15 cellular contexts compared by ENCODE assay signal in the genomic region with DNA sequence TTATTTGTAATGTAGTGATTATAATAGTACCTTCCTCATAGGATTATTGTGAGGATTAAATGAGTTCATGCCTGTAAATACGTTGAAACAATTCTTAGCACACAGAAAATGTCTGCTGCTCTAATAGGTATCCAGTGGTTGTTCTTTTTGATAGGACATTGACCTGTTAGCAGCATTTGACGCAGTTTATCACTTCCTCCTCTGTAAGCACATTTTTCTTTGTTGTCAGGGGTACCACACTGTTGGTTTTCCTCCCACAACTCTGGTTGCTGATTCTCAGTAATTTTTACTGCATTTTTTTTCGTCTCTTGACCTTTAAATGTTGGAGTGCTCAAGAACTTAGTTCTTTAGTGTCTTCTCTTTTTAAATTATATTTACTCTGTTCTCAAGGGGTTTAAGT. TPM values are rescaled to one million over a fixed set of nuclear protein-coding genes. Genes with fewer than 3 reads are reported as not detected.
A peak's percentile ranks its signal among the peaks of the same experiment; 100 is the strongest.
DNase-seq lines count a peak whose midpoint lies in the region; ATAC-seq and TF ChIP-seq lines count a peak whose summit lies in the region.
"Had no signal": no experiment of that assay in that cellular context is flagged by ENCODE, and none has a peak within 500 bp of the region (broad histone marks: within the 10 kb centered on the region; RNA-seq: fewer than 3 reads in every experiment).

No MANE protein-coding gene starts in this region.

- peaks cover 92% of the 10 kb centered on the region for H3K4me1 Mint-ChIP-seq in CD4-positive, alpha-beta T cell (ENCODE audit: low read depth)
- peaks cover 58 to 61% of the 10 kb centered on the region in 2 experiments for H3K4me1 Mint-ChIP-seq in H9
- peaks cover 54% of the 10 kb centered on the region for H3K4me1 Mint-ChIP-seq in activated CD8-positive, alpha-beta T cell treated with anti-CD3 and anti-CD28 coated beads, Interleukin-2, amount 10 ng/mL, durations not matched to agents 7 days and 5 days (ENCODE audit: low read depth)
- peaks cover 60 to 99% (median 87%) of the 10 kb centered on the region in 7 donors for H3K4me1 Mint-ChIP-seq in naive thymus-derived CD4-positive, alpha-beta T cell

- H3K9me3 ChIP-seq in CD4-positive, alpha-beta T cell (ENCODE audit: control insufficient read depth, low read length), result no peaks in the 10 kb centered on the region
- H3K9me3 ChIP-seq in H9 (ENCODE audit: control insufficient read depth, low read depth, low read length) (no peaks in the 10 kb centered on the region), mesenchymal stem cell (ENCODE audit: control insufficient read depth, low read length) (no peaks in the 10 kb centered on the region)
- no peaks in the 10 kb centered on the region for H3K9me3 ChIP-seq in naive thymus-derived CD4-positive, alpha-beta T cell (ENCODE audit: control insufficient read depth in 2 of 3, low read length in 3 of 3)
- H3K9me3 ChIP-seq: esophagus squamous epithelium, right atrium auricular region had no signal

- no peaks in the 10 kb centered on the region for H3K27me3 ChIP-seq in CD4-positive, alpha-beta T cell (ENCODE audit: control insufficient read depth, insufficient read depth, low read length)
- H3K27me3 ChIP-seq in H9 (ENCODE audit: insufficient read depth, low read length) (no peaks in the 10 kb centered on the region), mesenchymal stem cell (ENCODE audit: control insufficient read depth in 1 of 2, insufficient read depth in 1 of 2, low read length in 2 of 2) (no peaks in the 10 kb centered on the region)
- H3K27me3 ChIP-seq in naive thymus-derived CD4-positive, alpha-beta T cell (ENCODE audit: control insufficient read depth in 2 of 2, insufficient read depth in 2 of 2, low read length in 2 of 2), result no peaks in the 10 kb centered on the region
- H3K27me3 ChIP-seq: esophagus squamous epithelium, right atrium auricular region had no signal

- H3K27me3 Mint-ChIP-seq in CD4-positive, alpha-beta T cell, result no peaks in the 10 kb centered on the region
- H3K27me3 Mint-ChIP-seq in H9 (ENCODE audit: low read depth), result no peaks in the 10 kb centered on the region
- no peaks in the 10 kb centered on the region for H3K27me3 Mint-ChIP-seq in activated CD8-positive, alpha-beta T cell treated with anti-CD3 and anti-CD28 coated beads, Interleukin-2, amount 10 ng/mL, durations not matched to agents 7 days and 5 days (ENCODE audit: low read depth)
- no peaks in the 10 kb centered on the region for H3K27me3 Mint-ChIP-seq in naive thymus-derived CD4-positive, alpha-beta T cell

- no peak overlapping the region for H3K4me3 ChIP-seq in naive thymus-derived CD4-positive, alpha-beta T cell (ENCODE audit: low read length)
- H3K4me3 ChIP-seq in mesenchymal stem cell (ENCODE audit: insufficient read depth in 1 of 2, low read depth in 1 of 2, low read length in 2 of 2), result no peak overlapping the region
- H3K4me3 ChIP-seq: esophagus squamous epithelium, right atrium auricular region had no signal

- H2BK120ac ChIP-seq in H9 (ENCODE audit: low read depth, low read length, poor library complexity, severe bottlenecking), result no peak overlapping the region
- no peak overlapping the region for H2BK120ac ChIP-seq in mesenchymal stem cell (ENCODE audit: low read depth, low read length)

- no peak for DNase-seq in CD4-positive, alpha-beta T cell
- no peak for DNase-seq in H9
- DNase-seq in activated CD8-positive, alpha-beta T cell treated with anti-CD3 and anti-CD28 coated beads, Interleukin-2, amount 10 ng/mL, durations not matched to agents 7 days and 5 days, result peak; percentile 57
- DNase-seq in naive thymus-derived CD4-positive, alpha-beta T cell, result peak in 7 of 9 donors; percentile 10 to 46 (median 25)
- DNase-seq in NCI-H510A (lab: John Stamatoyannopoulos, UW), result no peak
- no peak for DNase-seq in effector CD8-positive, alpha-beta T cell (lab: John Stamatoyannopoulos, UW)
- DNase-seq in mesenchymal stem cell, result no peak
- DNase-seq: activated gamma-delta T cell treated with Interleukin-2 at 50 U/mL for 16 hours, esophagus squamous epithelium, NCI-H1048 had no signal

- no peaks in the 10 kb centered on the region for H3K23me2 ChIP-seq in H9 (ENCODE audit: insufficient read length, low read depth, low read length, poor library complexity, severe bottlenecking)

- peaks cover 78% of the 10 kb centered on the region for H3K79me2 ChIP-seq in H9 (ENCODE audit: insufficient read depth, low read length)

- H3K4me2 ChIP-seq in H9 (ENCODE audit: insufficient read depth, insufficient read length, low read length), result no peak overlapping the region
- no peak overlapping the region for H3K4me2 ChIP-seq in mesenchymal stem cell (ENCODE audit: low read length, poor library complexity, severe bottlenecking)

- H3K18ac ChIP-seq in H9 (ENCODE audit: insufficient read length, low read depth, low read length), result no peak overlapping the region
- H3K18ac ChIP-seq in mesenchymal stem cell (ENCODE audit: low read depth in 1 of 2, low read length in 2 of 2), result no peak overlapping the region

- H3K23ac ChIP-seq in H9 (ENCODE audit: insufficient read length, low read depth, low read length), result no peak overlapping the region
- no peak overlapping the region for H3K23ac ChIP-seq in mesenchymal stem cell (ENCODE audit: low read length in 2 of 2)

- no CpG with 5 or more reads among the region's 3 CpGs for WGBS in H9 (ENCODE audit: extremely low coverage, insufficient read length, low lambda C conversion rate)
- WGBS in mesenchymal stem cell, result 97% methylated on average over 2 of the region's 3 CpGs

- H2BK12ac ChIP-seq in H9 (ENCODE audit: insufficient read length, low read depth, low read length) (no peak overlapping the region), mesenchymal stem cell (ENCODE audit: low read length in 2 of 2) (no peak overlapping the region)

- H2BK20ac ChIP-seq in H9 (ENCODE audit: low read depth, low read length, poor library complexity, severe bottlenecking), result no peak overlapping the region

- no peak overlapping the region for H2AFZ ChIP-seq in H9 (ENCODE audit: low read length)
- H2AFZ ChIP-seq in mesenchymal stem cell (ENCODE audit: low read depth, low read length), result no peak overlapping the region

- peak overlapping the region; percentile 84 for H3K27ac Mint-ChIP-seq in CD4-positive, alpha-beta T cell
- H3K27ac Mint-ChIP-seq in H9, result peak overlapping the region; percentile 31 to 90 (median 64); a peak in 6 of 7 replicates
- peak overlapping the region; percentile 83 for H3K27ac Mint-ChIP-seq in activated CD8-positive, alpha-beta T cell treated with anti-CD3 and anti-CD28 coated beads, Interleukin-2, amount 10 ng/mL, durations not matched to agents 7 days and 5 days
- H3K27ac Mint-ChIP-seq in naive thymus-derived CD4-positive, alpha-beta T cell, result peak overlapping the region; percentile 4 to 90 (median 73)

- H3K4me1 ChIP-seq in H9 (ENCODE audit: insufficient read depth, low read length) (peaks cover 4% of the 10 kb centered on the region; the same call in 1 of the 2 replicates), mesenchymal stem cell (ENCODE audit: control insufficient read depth, insufficient read depth, low read depth, low read length) (peaks cover 3% of the 10 kb centered on the region)
- H3K4me1 ChIP-seq in naive thymus-derived CD4-positive, alpha-beta T cell (ENCODE audit: control insufficient read depth in 2 of 2, insufficient read depth in 2 of 2, low read length in 2 of 2), result peaks cover 26 to 38% of the 10 kb centered on the region in 2 donors

- CTCF ChIA-PET in CD4-positive, alpha-beta T cell (lab: Charles Lee), result no interaction called here
- CTCF ChIA-PET in activated CD8-positive, alpha-beta T cell treated with anti-CD3 and anti-CD28 coated beads, Interleukin-2, amount 10 ng/mL, durations not matched to agents 7 days and 5 days (lab: Charles Lee), result interaction anchor here (0.6 kb wide), 1 partner anchor 132 kb away, joined by 3 read pairs; no protein-coding TSS in a partner anchor
- CTCF ChIA-PET in naive thymus-derived CD4-positive, alpha-beta T cell (lab: Charles Lee), result no interaction called here

- no peak overlapping the region for H3T11ph ChIP-seq in H9 (ENCODE audit: low read length)

- no peak overlapping the region for H2AK5ac ChIP-seq in H9 (ENCODE audit: insufficient read length, low read length)
- no peak overlapping the region for H2AK5ac ChIP-seq in mesenchymal stem cell (ENCODE audit: low read length, severe bottlenecking)

- H4K91ac ChIP-seq in H9 (ENCODE audit: insufficient read length, low read depth, low read length) (no peak overlapping the region), mesenchymal stem cell (ENCODE audit: low read length) (no peak overlapping the region)

- H3K36me3 Mint-ChIP-seq in CD4-positive, alpha-beta T cell (ENCODE audit: low read depth), result peaks cover 67% of the 10 kb centered on the region
- H3K36me3 Mint-ChIP-seq in H9 (ENCODE audit: insufficient read depth in 1 of 3, low read depth in 3 of 3), result peaks cover 27 to 44% (median 34%) of the 10 kb centered on the region in 3 experiments
- H3K36me3 Mint-ChIP-seq in activated CD8-positive, alpha-beta T cell treated with anti-CD3 and anti-CD28 coated beads, Interleukin-2, amount 10 ng/mL, durations not matched to agents 7 days and 5 days (ENCODE audit: low read depth), result peaks cover 42% of the 10 kb centered on the region
- H3K36me3 Mint-ChIP-seq in naive thymus-derived CD4-positive, alpha-beta T cell, result peaks cover 0 to 44% (median 24%) of the 10 kb centered on the region in 5 donors

- no peak overlapping the region for H3K4ac ChIP-seq in H9 (ENCODE audit: low read depth, low read length)
- no peak overlapping the region for H3K4ac ChIP-seq in mesenchymal stem cell (ENCODE audit: low read depth in 1 of 2, low read length in 2 of 2)

- H4K8ac ChIP-seq in H9 (replicated peaks; ENCODE audit: insufficient read length, low read depth, low read length) (no peak overlapping the region), mesenchymal stem cell (ENCODE audit: low read length) (no peak overlapping the region)

- intact Hi-C loops in CD4-positive, alpha-beta T cell (cut with DNase I, micrococcal nuclease), result no loop called here
- intact Hi-C loops in naive thymus-derived CD4-positive, alpha-beta T cell (cut with micrococcal nuclease), result loop anchor here in 1 of 2 donors (2.0 kb wide), 1 partner anchor 17 kb away; no protein-coding TSS in a partner anchor

- H3K9ac ChIP-seq in H9 (ENCODE audit: extremely low read depth, insufficient read length, low read length), result no peak overlapping the region
- no peak overlapping the region for H3K9ac ChIP-seq in mesenchymal stem cell (ENCODE audit: low read length)

- H4K5ac ChIP-seq in H9 (ENCODE audit: insufficient read length, low read depth, low read length), result no peak overlapping the region

- H2BK5ac ChIP-seq in H9 (ENCODE audit: insufficient read length, low read length) (no peak overlapping the region), mesenchymal stem cell (ENCODE audit: low read depth, low read length, poor library complexity, severe bottlenecking) (no peak overlapping the region)

- POLR2A ChIA-PET in CD4-positive, alpha-beta T cell (lab: Charles Lee), result no interaction called here
- POLR2A ChIA-PET in activated CD8-positive, alpha-beta T cell treated with anti-CD3 and anti-CD28 coated beads, Interleukin-2, amount 10 ng/mL, durations not matched to agents 7 days and 5 days (lab: Charles Lee), result no interaction called here
- POLR2A ChIA-PET in naive thymus-derived CD4-positive, alpha-beta T cell (lab: Charles Lee), result interaction anchor here (1.0 kb wide), 1 partner anchor 42 kb away, joined by 5 read pairs; no protein-coding TSS in a partner anchor

- peak; percentile 93 for ATAC-seq in CD4-positive, alpha-beta T cell (ENCODE audit: poor library complexity)
- ATAC-seq in activated CD8-positive, alpha-beta T cell treated with anti-CD3 and anti-CD28 coated beads, Interleukin-2, amount 10 ng/mL, durations not matched to agents 7 days and 5 days, result peak; percentile 87
- peak; percentile 88 for ATAC-seq in naive thymus-derived CD4-positive, alpha-beta T cell
- ATAC-seq in HG03432 (IDR thresholded peaks at IDR 0.05; ENCODE audit: unreplicated experiment), result no peak

- no peak overlapping the region for H3K27ac ChIP-seq in CD4-positive, alpha-beta T cell (ENCODE audit: low read depth, low read length)
- H3K27ac ChIP-seq in H9 (ENCODE audit: insufficient read length, low read depth, low read length) (no peak overlapping the region), mesenchymal stem cell (ENCODE audit: low read length, poor library complexity, severe bottlenecking) (no peak overlapping the region)
- H3K27ac ChIP-seq in naive thymus-derived CD4-positive, alpha-beta T cell (ENCODE audit: low read depth, low read length), result no peak overlapping the region
- H3K27ac ChIP-seq: esophagus squamous epithelium, HL-60, right atrium auricular region, RWPE1, VCaP had no signal

- no peak overlapping the region for H3K56ac ChIP-seq in H9 (ENCODE audit: insufficient read length, low read depth, low read length)

- H3K14ac ChIP-seq in H9 (ENCODE audit: insufficient read depth, low read length) (no peak overlapping the region), mesenchymal stem cell (ENCODE audit: low read length in 2 of 2) (no peak overlapping the region)

- no peaks in the 10 kb centered on the region for H3K36me3 ChIP-seq in naive thymus-derived CD4-positive, alpha-beta T cell (ENCODE audit: control insufficient read depth in 2 of 3, insufficient read depth in 3 of 3, low read length in 3 of 3)
- H3K36me3 ChIP-seq in mesenchymal stem cell (ENCODE audit: control insufficient read depth in 1 of 2, insufficient read depth in 2 of 2, low read depth in 1 of 2, low read length in 2 of 2), result no peaks in the 10 kb centered on the region
- H3K36me3 ChIP-seq: right atrium auricular region had no signal

- no peaks in the 10 kb centered on the region for H3K79me1 ChIP-seq in H9 (ENCODE audit: insufficient read depth, low read depth, low read length, poor library complexity, severe bottlenecking)
- no peaks in the 10 kb centered on the region for H3K79me1 ChIP-seq in mesenchymal stem cell (replicated peaks; ENCODE audit: low read length, poor library complexity, severe bottlenecking)

- no peak overlapping the region for H2BK15ac ChIP-seq in H9 (ENCODE audit: low read depth, low read length)
- H2BK15ac ChIP-seq in mesenchymal stem cell (ENCODE audit: low read depth, poor library complexity, severe bottlenecking), result no peak overlapping the region

- H4K20me1 ChIP-seq in H9 (ENCODE audit: control insufficient read depth, insufficient read depth, insufficient read length), result no peaks in the 10 kb centered on the region

- H3K9me3 Mint-ChIP-seq in CD4-positive, alpha-beta T cell, result no peaks in the 10 kb centered on the region
- H3K9me3 Mint-ChIP-seq in H9, result peaks cover 3 to 7% of the 10 kb centered on the region in 2 experiments; a peak in 4 of 5 replicates
- H3K9me3 Mint-ChIP-seq in activated CD8-positive, alpha-beta T cell treated with anti-CD3 and anti-CD28 coated beads, Interleukin-2, amount 10 ng/mL, durations not matched to agents 7 days and 5 days (ENCODE audit: insufficient read depth), result no peaks in the 10 kb centered on the region
- H3K9me3 Mint-ChIP-seq in naive thymus-derived CD4-positive, alpha-beta T cell, result no peaks in the 10 kb centered on the region

- peak overlapping the region; percentile 18 for H3K4me3 Mint-ChIP-seq in CD4-positive, alpha-beta T cell
- no peak overlapping the region for H3K4me3 Mint-ChIP-seq in H9
- H3K4me3 Mint-ChIP-seq in activated CD8-positive, alpha-beta T cell treated with anti-CD3 and anti-CD28 coated beads, Interleukin-2, amount 10 ng/mL, durations not matched to agents 7 days and 5 days, result no peak overlapping the region
- peak overlapping the region; percentile 26 to 68 (median 55) for H3K4me3 Mint-ChIP-seq in naive thymus-derived CD4-positive, alpha-beta T cell

- TF ChIP-seq CTCF in CD4-positive, alpha-beta T cell (IDR thresholded peaks at IDR 0.05), result no peak
- TF ChIP-seq CTCF in H9 (conservative IDR thresholded peaks at IDR 0.05), result no peak

RNA-seq across cellular contexts. Expression of gene PPM1B, which starts 15.4 kb away (rescaled TPM):
- total RNA-seq in CD4-positive, alpha-beta T cell, result 10 to 100 TPM; 87.3 to 89.6 TPM
- 148 and 156 TPM in 2 replicates for total RNA-seq in H9 (2021)
- 10 to 100 TPM; 48.6 to 50.3 TPM for total RNA-seq in activated CD8-positive, alpha-beta T cell treated with anti-CD3 and anti-CD28 coated beads, Interleukin-2, amount 10 ng/mL, durations not matched to agents 7 days and 5 days
- total RNA-seq in naive thymus-derived CD4-positive, alpha-beta T cell, result 10 to 100 TPM; 46.0 to 89.5 (median 78.8) TPM
- 10 to 100 TPM; 52.0 to 74.7 TPM for polyA plus RNA-seq in naive thymus-derived CD4-positive, alpha-beta T cell
- polyA plus RNA-seq in mesenchymal stem cell (2013, experiment 1 of 2), result 29.1 TPM
- 30.1 TPM for polyA plus RNA-seq in mesenchymal stem cell (2013, experiment 2 of 2)

Comparison
In these comparisons a context has a peak if more than half of its experiments do, and no peak if none do; other contexts are left out.
1. DNase-seq: peak in activated CD8-positive, alpha-beta T cell treated with anti-CD3 and anti-CD28 coated beads, Interleukin-2, amount 10 ng/mL, durations not matched to agents 7 days and 5 days (single experiment) and naive thymus-derived CD4-positive, alpha-beta T cell (7 of 9); none in CD4-positive, alpha-beta T cell (0 of 10), H9 (single experiment), NCI-H510A (single experiment), effector CD8-positive, alpha-beta T cell (single experiment) and mesenchymal stem cell (single experiment).
2. H3K4me3 Mint-ChIP-seq: peak in CD4-positive, alpha-beta T cell (single experiment) and naive thymus-derived CD4-positive, alpha-beta T cell (10 of 10); none in H9 (0 of 2) and activated CD8-positive, alpha-beta T cell treated with anti-CD3 and anti-CD28 coated beads, Interleukin-2, amount 10 ng/mL, durations not matched to agents 7 days and 5 days (single experiment).
3. Peak in every context shown above with its lines, with median percentiles within 50 percentile points of each other: H3K27ac Mint-ChIP-seq.